ENCODE assay signal across 8 cellular contexts in genomic region chr6:109381747-109382575, GRCh38. TPM values are rescaled to one million over a fixed set of nuclear protein-coding genes. Genes with fewer than 3 reads are reported as not detected.
DNase-seq lines count a peak whose midpoint lies in the region; ATAC-seq, FAIRE-seq and TF ChIP-seq lines count a peak whose summit lies in the region.

Gene CD164, minus strand, starts transcription at chr6:109382467. Its CDS starts 89 bp downstream, at chr6:109382378.

- H3K27me3 ChIP-seq in heart right ventricle, result no peaks in the 10 kb centered on the region
- H3K27me3 ChIP-seq in upper lobe of right lung, result no peaks in the 10 kb centered on the region

- peak; percentile 47 for FAIRE-seq in GM12891 (lab: Jason Lieb, UNC)

- peaks cover 0 to 25% (median 0%) of the 10 kb centered on the region in 9 donors for H3K36me3 ChIP-seq in heart right ventricle
- H3K36me3 ChIP-seq in upper lobe of right lung, result peaks cover 21% of the 10 kb centered on the region

- no peaks in the 10 kb centered on the region for H3K27me3 Mint-ChIP-seq in T-cell

- H3K36me3 Mint-ChIP-seq in T-cell, result peaks cover 11% of the 10 kb centered on the region

- H3K9me3 Mint-ChIP-seq in T-cell, result no peaks in the 10 kb centered on the region

- 0 to 1% (median 0%) methylated on average over 82 to 93 of the region's 93 CpGs for WGBS in adipose tissue, 3 donors
- 0% methylated on average over 88 to 93 of the region's 93 CpGs for WGBS in heart right ventricle, 2 donors

- DNase-seq in GM12891 (ENCODE audit: insufficient read length, low spot score) (peak; percentile 80), NCI-H1417 treated with DMSO at 0.1 percent for 48 hours (lab: John Stamatoyannopoulos, UW) (peak; percentile 84), T-cell (peak; percentile 49 to 96 (median 93)), heart right ventricle (peak; percentile 94 to 95), posterior vena cava (ENCODE audit: low spot score) (peak; percentile 98), upper lobe of right lung (peak; percentile 97)

- H3K9me3 ChIP-seq in heart right ventricle (no peaks in the 10 kb centered on the region), upper lobe of right lung (no peaks in the 10 kb centered on the region)

- ATAC-seq in HG02763 (IDR thresholded peaks at IDR 0.05; ENCODE audit: unreplicated experiment) (peak; percentile 51), T-cell (replicated peaks in 1 of 4) (peak; percentile 65 to 79 (median 72)), heart right ventricle (peak; percentile 93 to 96 (median 94)), upper lobe of right lung (peak; percentile 93)

- H3K4me1 ChIP-seq in heart right ventricle, result peaks cover 0 to 59% (median 47%) of the 10 kb centered on the region in 9 donors
- peaks cover 52% of the 10 kb centered on the region for H3K4me1 ChIP-seq in upper lobe of right lung

- H3K4me3 ChIP-seq in heart right ventricle (peak within 1 kb of the TSS; percentile 75 to 96 (median 86)), upper lobe of right lung (peak within 1 kb of the TSS; percentile 93)

- H3K4me3 Mint-ChIP-seq in T-cell, result peak within 1 kb of the TSS; percentile 87 to 98 (median 94)

- TF ChIP-seq CTCF in heart right ventricle (IDR thresholded peaks at IDR 0.05), result no peak
- TF ChIP-seq CTCF in upper lobe of right lung (IDR thresholded peaks at IDR 0.05), result no peak

- CTCF ChIA-PET in T-cell (lab: Charles Lee), result interaction anchor here (0.8 to 5.7 kb wide), 12 partner anchors 8 to 841 kb away, joined by 3 to 82 read pairs (median 8); partner anchors contain the start of genes AK9 (in 1 of the 2), CEP57L1 (in 1 of the 2), FIG4 (in 1 of the 2) and PPIL6 (in 1 of the 2)

- H3K27ac ChIP-seq in adipose tissue (ENCODE audit: low read depth, low read length) (peak within 1 kb of the TSS; percentile 94), heart right ventricle (peak within 1 kb of the TSS; percentile 96 to 100 (median 99)), upper lobe of right lung (peak within 1 kb of the TSS; percentile 99)

- H3K27ac Mint-ChIP-seq in T-cell, result peak within 1 kb of the TSS; percentile 99

- intact Hi-C loops in heart right ventricle (cut with DNase I) (loop anchor here (1.0 to 10.0 kb wide), 23 partner anchors 53 to 827 kb away; partner anchors contain the start of genes SESN1 (in 5 of the 10), PPIL6 (in 4 of the 10), SMPD2 (in 4 of the 10) and CEP57L1 (in 3 of the 10)), posterior vena cava (cut with DNase I) (loop anchor here in 1 of 2 donors (2.0 kb wide), 1 partner anchor 195 kb away; no protein-coding TSS in a partner anchor), upper lobe of right lung (cut with DNase I) (loop anchor here (10.0 kb wide), 1 partner anchor 197 kb away; no protein-coding TSS in a partner anchor)

- POLR2A ChIA-PET in T-cell (lab: Charles Lee), result interaction anchor here (0.5 to 2.1 kb wide), 14 partner anchors 8 to 1558 kb away, joined by 3 to 10 read pairs (median 4); partner anchors contain the start of genes PPIL6 (in 1 of the 2), SCML4 (in 1 of the 2) and SMPD2 (in 1 of the 2)

- TF ChIP-seq POLR2A in GM12891 (IDR thresholded peaks at IDR 0.05; ENCODE audit: low read depth, low read length), result peak; percentile 98

- H3K4me1 Mint-ChIP-seq in T-cell, result peaks cover 53 to 57% (median 54%) of the 10 kb centered on the region in 3 donors

TF ChIP-seq in GM12891, 5 proteins besides CTCF, POLR2A, EP300 and RAD21:
- TF ChIP-seq POLR2AphosphoS5 (IDR thresholded peaks at IDR 0.05; ENCODE audit: low read depth, low read length), result peak; percentile 98
- no peak for TF ChIP-seq PAX5 (IDR thresholded peaks at IDR 0.05; ENCODE audit: insufficient read depth, low read length, severe bottlenecking)
- peak; percentile 97 for TF ChIP-seq TAF1 (IDR thresholded peaks at IDR 0.05; ENCODE audit: low read depth, low read length)

RNA-seq across cellular contexts. Expression of gene CD164, which starts in this region (rescaled TPM):
- polyA plus RNA-seq in GM12891 (2012; ENCODE audit: low read depth, missing spikeins), result 130 TPM
- total RNA-seq in T-cell (100 to 1,000 TPM; 194 to 212 (median 201) TPM), heart right ventricle (100 to 1,000 TPM; 106 to 180 (median 130) TPM), posterior vena cava (100 to 1,000 TPM; 163 to 194 TPM), upper lobe of right lung (284 TPM)
- polyA plus RNA-seq in adipose tissue (100 to 1,000 TPM in 2 of 3 donors, 10 to 100 TPM in 1; 98.8 to 182 (median 110) TPM), heart right ventricle (100 to 1,000 TPM in 1 of 2 donors, 10 to 100 TPM in 1; 88.5 to 138 TPM)

Comparison
In these comparisons a context has a peak if more than half of its experiments do, and no peak if none do; other contexts are left out.
1. Peak in every context shown above with its lines: DNase-seq, ATAC-seq, H3K4me3 ChIP-seq and H3K27ac ChIP-seq.